ENCODE assay signal across 8 cellular contexts in the genomic region with DNA sequence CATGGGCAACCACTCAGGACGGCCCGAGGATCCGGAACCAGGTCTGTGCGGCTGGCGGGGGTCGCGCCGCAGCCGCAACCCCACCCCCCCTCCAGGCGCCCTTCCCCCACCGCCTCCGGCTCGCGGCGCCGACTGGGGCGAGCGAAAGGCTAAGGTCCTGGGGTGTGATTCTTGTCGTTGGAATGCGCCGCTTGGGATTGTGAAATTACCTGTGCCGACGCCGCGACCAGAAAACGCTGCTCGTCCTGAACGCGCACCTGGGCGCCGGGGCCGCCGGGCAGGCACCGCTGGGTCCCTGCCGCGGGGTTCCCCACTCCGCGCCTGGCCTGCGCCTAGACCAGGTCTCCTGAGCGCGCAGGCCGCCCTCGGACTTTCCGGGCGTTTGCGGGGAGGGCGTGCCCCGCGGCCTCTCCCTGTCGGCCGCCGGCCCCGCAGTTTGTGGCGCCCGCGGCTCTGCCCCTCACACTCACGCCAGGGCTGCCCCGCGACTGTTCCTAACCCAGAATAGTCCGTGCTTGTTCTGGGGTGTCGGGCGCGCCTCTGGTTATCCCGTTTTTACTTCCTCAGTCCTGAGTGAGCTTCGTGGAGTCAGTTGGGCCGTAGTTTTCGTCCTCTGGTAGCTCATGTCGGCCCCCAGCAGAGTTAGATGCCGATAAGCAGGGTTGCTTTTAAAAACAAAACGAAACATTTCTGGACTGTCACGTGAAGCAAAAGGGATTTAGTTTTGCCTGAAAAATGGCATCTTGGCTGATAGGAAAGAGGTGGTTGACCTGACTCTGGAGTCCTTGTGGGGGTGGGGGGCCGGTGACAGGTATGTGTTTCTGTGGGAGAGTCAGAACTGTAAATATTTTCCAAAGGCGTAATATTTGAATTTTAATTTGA.
A peak's percentile ranks its signal among the peaks of the same experiment; 100 is the strongest.
DNase-seq lines count a peak whose midpoint lies in the region; ATAC-seq and TF ChIP-seq lines count a peak whose summit lies in the region.

No MANE protein-coding gene starts in this region.

- DNase-seq in AML-193 (lab: John Stamatoyannopoulos, UW) = peak; percentile 14 to 46
- DNase-seq in SHP77 treated with DMSO at 0.1 percent for 48 hours (lab: John Stamatoyannopoulos, UW) = peak; percentile 17
- DNase-seq in right lobe of liver = peak in 1 of 3 donors; percentile 53
- DNase-seq in stimulated activated effector memory CD8-positive, alpha-beta T cell treated with anti-CD3 and anti-CD28 coated beads, Interleukin-12 subunit alpha, Interleukin-12 subunit beta, amount 100 ng/mL, for 72 hours (ENCODE audit: low spot score in 2 of 2) = peak in 1 of 2 donors; percentile 20

- no peaks in the 10 kb centered on the region for H3K9me3 Mint-ChIP-seq in stimulated activated effector memory CD8-positive, alpha-beta T cell treated with anti-CD3 and anti-CD28 coated beads, Interleukin-12 subunit alpha, Interleukin-12 subunit beta, amount 100 ng/mL, for 72 hours

- 3% methylated on average over 17 of the region's 73 CpGs for WGBS in right lobe of liver (ENCODE audit: insufficient coverage, low coverage, low lambda C conversion rate, missing lambda C conversion rate)

- TF ChIP-seq CTCF in right lobe of liver (IDR thresholded peaks at IDR 0.05) = no peak

- peaks cover 10% of the 10 kb centered on the region for H3K4me1 Mint-ChIP-seq in stimulated activated effector memory CD8-positive, alpha-beta T cell treated with anti-CD3 and anti-CD28 coated beads, Interleukin-12 subunit alpha, Interleukin-12 subunit beta, amount 100 ng/mL, for 72 hours

- ATAC-seq in GM18909 (IDR thresholded peaks at IDR 0.05; ENCODE audit: poor library complexity, unreplicated experiment) (peak; percentile 30), HG03135 (IDR thresholded peaks at IDR 0.05; ENCODE audit: unreplicated experiment) (peak; percentile 21), right lobe of liver (peak; percentile 30 to 37 (median 35)), GM18858 (IDR thresholded peaks at IDR 0.05; ENCODE audit: unreplicated experiment) (no peak)
- ATAC-seq in stimulated activated effector memory CD8-positive, alpha-beta T cell treated with anti-CD3 and anti-CD28 coated beads, Interleukin-12 subunit alpha, Interleukin-12 subunit beta, amount 100 ng/mL, for 72 hours = peak; percentile 18

- H3K27ac ChIP-seq in cingulate gyrus (ENCODE audit: low read depth, low read length) (peak overlapping the region; percentile 43), right lobe of liver (no peak overlapping the region)

- H3K4me3 ChIP-seq in right lobe of liver = peak overlapping the region; percentile 50 to 66 (median 61)

- peaks cover 0 to 12% of the 10 kb centered on the region in 2 donors for H3K27me3 ChIP-seq in right lobe of liver

- H3K27ac Mint-ChIP-seq in stimulated activated effector memory CD8-positive, alpha-beta T cell treated with anti-CD3 and anti-CD28 coated beads, Interleukin-12 subunit alpha, Interleukin-12 subunit beta, amount 100 ng/mL, for 72 hours = no peak overlapping the region

- no peaks in the 10 kb centered on the region for H3K9me3 ChIP-seq in right lobe of liver

- H3K36me3 Mint-ChIP-seq in stimulated activated effector memory CD8-positive, alpha-beta T cell treated with anti-CD3 and anti-CD28 coated beads, Interleukin-12 subunit alpha, Interleukin-12 subunit beta, amount 100 ng/mL, for 72 hours = peaks cover 5% of the 10 kb centered on the region

- no peaks in the 10 kb centered on the region for H3K36me3 ChIP-seq in right lobe of liver

- no peak for TF ChIP-seq POLR2A in right lobe of liver (IDR thresholded peaks at IDR 0.05)

- no peak overlapping the region for H3K4me3 Mint-ChIP-seq in stimulated activated effector memory CD8-positive, alpha-beta T cell treated with anti-CD3 and anti-CD28 coated beads, Interleukin-12 subunit alpha, Interleukin-12 subunit beta, amount 100 ng/mL, for 72 hours

- intact Hi-C loops in right lobe of liver (cut with DNase I) = no loop called here

- H3K4me1 ChIP-seq in right lobe of liver = peaks cover 0 to 15% (median 5%) of the 10 kb centered on the region in 4 donors
